Comparison of ENCODE assay signal across 10 cellular contexts in genomic region chr9:13446935-13447334, GRCh38.
DNase-seq lines count a peak whose midpoint lies in the region; ATAC-seq and TF ChIP-seq lines count a peak whose summit lies in the region.
"Had no signal": no experiment of that assay in that cellular context is flagged by ENCODE, and none has a peak within 500 bp of the region (broad histone marks: within the 10 kb centered on the region; RNA-seq: fewer than 3 reads in every experiment).

No MANE protein-coding gene starts in this region.

- no peak overlapping the region for H3K27ac Mint-ChIP-seq in osteocyte (ENCODE audit: unreplicated experiment)
- H3K27ac Mint-ChIP-seq: activated CD8-positive, alpha-beta T cell treated with anti-CD3 and anti-CD28 coated beads, Interleukin-2, amount 10 ng/mL, durations not matched to agents 7 days and 5 days; CD8-positive, alpha-beta T cell had no signal

- TF ChIP-seq CTCF in AG09309 (IDR thresholded peaks at IDR 0.05; ENCODE audit: control insufficient read depth, insufficient read depth, low read depth, low read length, missing control alignments) (peak; percentile 4), osteocyte (IDR thresholded peaks at IDR 0.05) (peak; percentile 48)

- H3K9me3 Mint-ChIP-seq in osteocyte (ENCODE audit: unreplicated experiment), result no peaks in the 10 kb centered on the region
- H3K9me3 Mint-ChIP-seq: CD8-positive, alpha-beta T cell had no signal

- no peak for DNase-seq in AG09309 (ENCODE audit: low read depth)
- peak; percentile 39 for DNase-seq in NCI-H2081 treated with DMSO at 0.1 percent for 48 hours (lab: John Stamatoyannopoulos, UW)
- DNase-seq in dermis blood vessel endothelial cell, result peak; percentile 18
- no peak for DNase-seq in osteocyte (ENCODE audit: extremely low spot score, unreplicated experiment)
- DNase-seq in NOMO-1 treated with DMSO at 0.1 percent for 48 hours (lab: John Stamatoyannopoulos, UW; ENCODE audit: unreplicated experiment), result no peak
- DNase-seq in DMS 273 treated with DMSO at 0.1 percent for 48 hours (lab: John Stamatoyannopoulos, UW), result no peak
- DNase-seq: activated CD8-positive, alpha-beta T cell treated with anti-CD3 and anti-CD28 coated beads, Interleukin-2, amount 10 ng/mL, durations not matched to agents 7 days and 5 days; CD8-positive, alpha-beta T cell; stimulated activated naive CD8-positive, alpha-beta T cell treated with anti-CD3 and anti-CD28 coated beads, Interleukin-15, Interleukin-2, amounts not matched to agents 100 U/mL and 50 U/mL, for 24 hours had no signal

- ATAC-seq in GM18498 (IDR thresholded peaks at IDR 0.05; ENCODE audit: unreplicated experiment), result no peak
- ATAC-seq: activated CD8-positive, alpha-beta T cell treated with anti-CD3 and anti-CD28 coated beads, Interleukin-2, amount 10 ng/mL, durations not matched to agents 7 days and 5 days; CD8-positive, alpha-beta T cell; stimulated activated naive CD8-positive, alpha-beta T cell treated with anti-CD3 and anti-CD28 coated beads, Interleukin-15, Interleukin-2, amounts not matched to agents 100 U/mL and 50 U/mL, for 24 hours had no signal

- peaks cover 12% of the 10 kb centered on the region for H3K4me1 Mint-ChIP-seq in osteocyte (ENCODE audit: unreplicated experiment)

- no peaks in the 10 kb centered on the region for H3K36me3 Mint-ChIP-seq in osteocyte (ENCODE audit: unreplicated experiment)
- H3K36me3 Mint-ChIP-seq: CD8-positive, alpha-beta T cell had no signal

- peaks cover 56% of the 10 kb centered on the region for H3K27me3 Mint-ChIP-seq in osteocyte (ENCODE audit: unreplicated experiment)

- no peak overlapping the region for H3K4me3 ChIP-seq in AG09309 (ENCODE audit: control insufficient read depth, low read depth, low read length)

- H3K4me3 Mint-ChIP-seq in osteocyte (ENCODE audit: unreplicated experiment), result no peak overlapping the region
- H3K4me3 Mint-ChIP-seq: activated CD8-positive, alpha-beta T cell treated with anti-CD3 and anti-CD28 coated beads, Interleukin-2, amount 10 ng/mL, durations not matched to agents 7 days and 5 days; CD8-positive, alpha-beta T cell had no signal

Comparison
In these comparisons a context has a peak if more than half of its experiments do, and no peak if none do; other contexts are left out.
1. DNase-seq: peak in NCI-H2081 treated with DMSO at 0.1 percent for 48 hours (single experiment) and dermis blood vessel endothelial cell (single experiment); none in AG09309 (single experiment), osteocyte (single experiment), NOMO-1 treated with DMSO at 0.1 percent for 48 hours (single experiment) and DMS 273 treated with DMSO at 0.1 percent for 48 hours (single experiment).